ENCODE assay signal across 10 cellular contexts in genomic region chr1:83075107-83075506, GRCh38.
"Had no signal": no experiment of that assay in that cellular context is flagged by ENCODE, and none has a peak within 500 bp of the region (broad histone marks: within the 10 kb centered on the region; RNA-seq: fewer than 3 reads in every experiment).

No MANE protein-coding gene starts in this region.

- H3K9me3 ChIP-seq: HAP-1 had no signal

- H3K36me3 ChIP-seq: HAP-1 had no signal

- H3K27ac ChIP-seq: GM23248 had no signal

- H3K4me3 ChIP-seq: GM23248, HAP-1, K562 had no signal

- H2AFZ ChIP-seq: GM23248 had no signal

- FAIRE-seq: HTR-8/SVneo, K562 had no signal

- ATAC-seq: HCT116, K562 had no signal

- H3K9ac ChIP-seq: GM23248 had no signal

- DNase-seq: GM23248, GOT3, H7, HFFc6, IMR-90, KG1 had no signal
